Comparison of ENCODE assay signal across 2 cellular contexts in genomic region chr2:60517441-60517840, GRCh38.
TF ChIP-seq lines count a peak whose summit lies in the region.

No MANE protein-coding gene starts in this region.

TF ChIP-seq in GM23338, 12 proteins besides CTCF, POLR2A, EP300 and RAD21:
- TF ChIP-seq JUNB (IDR thresholded peaks at IDR 0.05; ENCODE audit: unreplicated experiment), result no peak
- TF ChIP-seq NANOG (IDR thresholded peaks at IDR 0.05; ENCODE audit: borderline replicate concordance), result no peak
- TF ChIP-seq EZH2 (IDR thresholded peaks at IDR 0.05; ENCODE audit: low read depth, unreplicated experiment), result no peak
- TF ChIP-seq ZNF462 (CRISPR knock-in tag; IDR thresholded peaks at IDR 0.05), result no peak
- TF ChIP-seq STAT1 (IDR thresholded peaks at IDR 0.05; ENCODE audit: unreplicated experiment), result no peak
- no peak for TF ChIP-seq CREB1 (CRISPR knock-in tag; IDR thresholded peaks at IDR 0.05; ENCODE audit: low read depth)
- no peak for TF ChIP-seq ETS1 (IDR thresholded peaks at IDR 0.05)
- no peak for TF ChIP-seq POLR2AphosphoS5 (IDR thresholded peaks at IDR 0.05; ENCODE audit: low read depth)
- no peak for TF ChIP-seq REST (IDR thresholded peaks at IDR 0.05; ENCODE audit: unreplicated experiment)
- TF ChIP-seq ZNF331 (CRISPR knock-in tag; IDR thresholded peaks at IDR 0.05; ENCODE audit: low read depth), result no peak
- TF ChIP-seq EZH2phosphoT487 (IDR thresholded peaks at IDR 0.05; ENCODE audit: unreplicated experiment), result no peak
- no peak for TF ChIP-seq ZNF114 (CRISPR knock-in tag; IDR thresholded peaks at IDR 0.05)

TF ChIP-seq in GM12878, 131 proteins besides CTCF, POLR2A, EP300 and RAD21:
- TF ChIP-seq STAT3 (IDR thresholded peaks at IDR 0.05; ENCODE audit: low read depth, low read length) (no peak), CHD1 (IDR thresholded peaks at IDR 0.05; ENCODE audit: low read depth, low read length) (no peak), IRF3 (IDR thresholded peaks at IDR 0.05) (no peak), JUNB (IDR thresholded peaks at IDR 0.05) (no peak), KLF5 (IDR thresholded peaks at IDR 0.05; ENCODE audit: partially characterized antibody) (no peak), ATF2 (IDR thresholded peaks at IDR 0.05; ENCODE audit: low read length) (no peak), CEBPZ (IDR thresholded peaks at IDR 0.05; ENCODE audit: low read depth, low read length) (no peak), ZBTB4 (CRISPR knock-in tag; IDR thresholded peaks at IDR 0.05) (no peak), IRF5 (IDR thresholded peaks at IDR 0.05; ENCODE audit: borderline replicate concordance) (no peak), BCL3 (IDR thresholded peaks at IDR 0.05; ENCODE audit: borderline replicate concordance, insufficient read depth, low read depth, low read length, poor library complexity, severe bottlenecking) (no peak), NFYA (IDR thresholded peaks at IDR 0.05; ENCODE audit: borderline replicate concordance, low read depth, low read length) (no peak), BMI1 (IDR thresholded peaks at IDR 0.05; ENCODE audit: borderline replicate concordance) (no peak), HSF1 (IDR thresholded peaks at IDR 0.05; ENCODE audit: low read depth, low read length) (no peak)
